ENCODE assay signal across 2 cellular contexts in the genomic region with DNA sequence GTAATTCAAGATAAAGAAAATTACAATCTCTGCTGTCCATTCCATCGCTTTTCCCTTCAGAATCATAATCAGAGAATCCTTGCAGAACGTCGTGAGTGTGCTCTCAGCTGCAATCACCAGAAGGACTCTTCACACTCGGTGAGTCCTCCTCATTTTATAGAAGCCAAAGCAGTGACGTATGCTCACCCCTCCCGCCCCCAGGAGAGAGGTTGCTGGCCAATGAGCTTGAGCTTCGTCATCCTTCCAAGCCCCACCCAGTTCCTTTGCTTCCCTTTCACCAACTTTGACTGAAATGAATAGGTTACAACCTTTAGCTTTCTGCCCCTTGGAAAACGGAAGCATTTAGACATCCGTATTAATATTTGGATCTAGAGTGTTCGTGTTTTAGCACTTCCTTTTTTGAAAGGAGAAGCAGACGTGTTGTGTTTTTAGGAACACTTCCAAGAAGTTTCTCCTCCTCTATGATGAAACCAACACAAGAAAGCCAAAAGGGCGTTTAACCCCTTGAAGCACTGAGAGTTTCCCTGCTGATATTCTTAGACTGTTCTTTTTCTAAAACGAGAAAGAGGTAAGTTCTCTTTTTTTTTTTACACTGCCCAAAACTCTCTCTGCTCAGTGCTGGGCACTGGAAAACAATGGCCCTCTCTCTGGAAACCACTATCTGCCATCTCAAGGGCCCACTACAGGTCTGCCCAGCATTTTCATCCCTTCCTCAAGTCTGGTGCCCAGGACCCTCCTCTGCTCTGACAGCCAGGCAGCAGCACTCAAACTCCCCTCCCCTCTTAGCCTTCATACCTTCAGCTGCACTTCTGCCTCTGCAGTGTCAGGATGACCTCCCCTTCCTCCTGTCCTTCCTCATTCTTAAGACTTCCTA.
TF ChIP-seq lines count a peak whose summit lies in the region.

No MANE protein-coding gene starts in this region.

TF ChIP-seq in K562, 482 proteins besides CTCF, POLR2A, EP300 and RAD21 (continued from another document and continues in another):
- TF ChIP-seq, protein P1, sequence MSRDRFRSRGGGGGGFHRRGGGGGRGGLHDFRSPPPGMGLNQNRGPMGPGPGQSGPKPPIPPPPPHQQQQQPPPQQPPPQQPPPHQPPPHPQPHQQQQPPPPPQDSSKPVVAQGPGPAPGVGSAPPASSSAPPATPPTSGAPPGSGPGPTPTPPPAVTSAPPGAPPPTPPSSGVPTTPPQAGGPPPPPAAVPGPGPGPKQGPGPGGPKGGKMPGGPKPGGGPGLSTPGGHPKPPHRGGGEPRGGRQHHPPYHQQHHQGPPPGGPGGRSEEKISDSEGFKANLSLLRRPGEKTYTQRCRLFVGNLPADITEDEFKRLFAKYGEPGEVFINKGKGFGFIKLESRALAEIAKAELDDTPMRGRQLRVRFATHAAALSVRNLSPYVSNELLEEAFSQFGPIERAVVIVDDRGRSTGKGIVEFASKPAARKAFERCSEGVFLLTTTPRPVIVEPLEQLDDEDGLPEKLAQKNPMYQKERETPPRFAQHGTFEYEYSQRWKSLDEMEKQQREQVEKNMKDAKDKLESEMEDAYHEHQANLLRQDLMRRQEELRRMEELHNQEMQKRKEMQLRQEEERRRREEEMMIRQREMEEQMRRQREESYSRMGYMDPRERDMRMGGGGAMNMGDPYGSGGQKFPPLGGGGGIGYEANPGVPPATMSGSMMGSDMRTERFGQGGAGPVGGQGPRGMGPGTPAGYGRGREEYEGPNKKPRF (IDR thresholded peaks at IDR 0.05; ENCODE audit: low read depth, low read length) = no peak
- TF ChIP-seq ZFP36 (IDR thresholded peaks at IDR 0.05; ENCODE audit: low read depth, low read length, partially characterized antibody) (no peak), SMC3 (conservative IDR thresholded peaks at IDR 0.05; ENCODE audit: insufficient read depth, low read depth, low read length) (no peak), RBM39 (optimal IDR thresholded peaks at IDR 0.05; ENCODE audit: low read depth, low read length) (no peak), TCFL5 (CRISPR knock-in tag; conservative IDR thresholded peaks at IDR 0.05) (no peak), TCF7 (IDR thresholded peaks at IDR 0.05; ENCODE audit: borderline replicate concordance) (no peak), PCBP1 (IDR thresholded peaks at IDR 0.05; ENCODE audit: low read depth, low read length, poor library complexity, severe bottlenecking) (no peak), CBFA2T3 (IDR thresholded peaks at IDR 0.05) (no peak), ZNF316 (IDR thresholded peaks at IDR 0.05) (no peak), NR2C2 (CRISPR knock-in tag; IDR thresholded peaks at IDR 0.05) (no peak), NR2C2 (tag; IDR thresholded peaks at IDR 0.05) (peak; percentile 93), GABPA (tag; conservative IDR thresholded peaks at IDR 0.05; ENCODE audit: low read depth) (peak; percentile 47), ZNF274 (IDR thresholded peaks at IDR 0.05; ENCODE audit: borderline replicate concordance, low read depth, low read length) (no peak), SPI1 (IDR thresholded peaks at IDR 0.05; ENCODE audit: borderline replicate concordance, low read depth, low read length) (peak; percentile 85; the same call in 1 of the 2 replicates), TEAD4 (IDR thresholded peaks at IDR 0.05; ENCODE audit: low read length) (no peak), TEAD4 (CRISPR knock-in tag; IDR thresholded peaks at IDR 0.05; ENCODE audit: borderline replicate concordance) (no peak), RNF2 (IDR thresholded peaks at IDR 0.05) (0 out of 2 replicates have a peak, but pooled peaks have one; percentile 37), DMBX1 (CRISPR knock-in tag; IDR thresholded peaks at IDR 0.05; ENCODE audit: borderline replicate concordance) (no peak), BACH1 (tag; IDR thresholded peaks at IDR 0.05) (no peak)
- TF ChIP-seq, protein P2, sequence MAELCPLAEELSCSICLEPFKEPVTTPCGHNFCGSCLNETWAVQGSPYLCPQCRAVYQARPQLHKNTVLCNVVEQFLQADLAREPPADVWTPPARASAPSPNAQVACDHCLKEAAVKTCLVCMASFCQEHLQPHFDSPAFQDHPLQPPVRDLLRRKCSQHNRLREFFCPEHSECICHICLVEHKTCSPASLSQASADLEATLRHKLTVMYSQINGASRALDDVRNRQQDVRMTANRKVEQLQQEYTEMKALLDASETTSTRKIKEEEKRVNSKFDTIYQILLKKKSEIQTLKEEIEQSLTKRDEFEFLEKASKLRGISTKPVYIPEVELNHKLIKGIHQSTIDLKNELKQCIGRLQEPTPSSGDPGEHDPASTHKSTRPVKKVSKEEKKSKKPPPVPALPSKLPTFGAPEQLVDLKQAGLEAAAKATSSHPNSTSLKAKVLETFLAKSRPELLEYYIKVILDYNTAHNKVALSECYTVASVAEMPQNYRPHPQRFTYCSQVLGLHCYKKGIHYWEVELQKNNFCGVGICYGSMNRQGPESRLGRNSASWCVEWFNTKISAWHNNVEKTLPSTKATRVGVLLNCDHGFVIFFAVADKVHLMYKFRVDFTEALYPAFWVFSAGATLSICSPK (IDR thresholded peaks at IDR 0.05; ENCODE audit: borderline replicate concordance) = no peak
- TF ChIP-seq, protein P3, sequence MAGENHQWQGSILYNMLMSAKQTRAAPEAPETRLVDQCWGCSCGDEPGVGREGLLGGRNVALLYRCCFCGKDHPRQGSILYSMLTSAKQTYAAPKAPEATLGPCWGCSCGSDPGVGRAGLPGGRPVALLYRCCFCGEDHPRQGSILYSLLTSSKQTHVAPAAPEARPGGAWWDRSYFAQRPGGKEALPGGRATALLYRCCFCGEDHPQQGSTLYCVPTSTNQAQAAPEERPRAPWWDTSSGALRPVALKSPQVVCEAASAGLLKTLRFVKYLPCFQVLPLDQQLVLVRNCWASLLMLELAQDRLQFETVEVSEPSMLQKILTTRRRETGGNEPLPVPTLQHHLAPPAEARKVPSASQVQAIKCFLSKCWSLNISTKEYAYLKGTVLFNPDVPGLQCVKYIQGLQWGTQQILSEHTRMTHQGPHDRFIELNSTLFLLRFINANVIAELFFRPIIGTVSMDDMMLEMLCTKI (IDR thresholded peaks at IDR 0.05; ENCODE audit: partially characterized antibody) = no peak
- TF ChIP-seq, protein P4, sequence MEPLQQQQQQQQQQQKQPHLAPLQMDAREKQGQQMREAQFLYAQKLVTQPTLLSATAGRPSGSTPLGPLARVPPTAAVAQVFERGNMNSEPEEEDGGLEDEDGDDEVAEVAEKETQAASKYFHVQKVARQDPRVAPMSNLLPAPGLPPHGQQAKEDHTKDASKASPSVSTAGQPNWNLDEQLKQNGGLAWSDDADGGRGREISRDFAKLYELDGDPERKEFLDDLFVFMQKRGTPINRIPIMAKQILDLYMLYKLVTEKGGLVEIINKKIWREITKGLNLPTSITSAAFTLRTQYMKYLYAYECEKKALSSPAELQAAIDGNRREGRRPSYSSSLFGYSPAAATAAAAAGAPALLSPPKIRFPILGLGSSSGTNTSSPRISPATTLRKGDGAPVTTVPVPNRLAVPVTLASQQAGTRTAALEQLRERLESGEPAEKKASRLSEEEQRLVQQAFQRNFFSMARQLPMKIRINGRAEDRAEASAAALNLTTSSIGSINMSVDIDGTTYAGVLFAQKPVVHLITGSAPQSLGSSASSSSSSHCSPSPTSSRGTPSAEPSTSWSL (CRISPR knock-in tag; IDR thresholded peaks at IDR 0.05; ENCODE audit: borderline replicate concordance) = no peak
- TF ChIP-seq, protein P5, sequence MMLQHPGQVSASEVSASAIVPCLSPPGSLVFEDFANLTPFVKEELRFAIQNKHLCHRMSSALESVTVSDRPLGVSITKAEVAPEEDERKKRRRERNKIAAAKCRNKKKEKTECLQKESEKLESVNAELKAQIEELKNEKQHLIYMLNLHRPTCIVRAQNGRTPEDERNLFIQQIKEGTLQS (IDR thresholded peaks at IDR 0.05) = peak; percentile 27; the same call in 1 of the 2 replicates
- TF ChIP-seq, protein P5 (CRISPR knock-in tag; conservative IDR thresholded peaks at IDR 0.05) = no peak

TF ChIP-seq in liver, 16 proteins besides CTCF, POLR2A, EP300 and RAD21 (continued from another document):
- TF ChIP-seq, protein P6, sequence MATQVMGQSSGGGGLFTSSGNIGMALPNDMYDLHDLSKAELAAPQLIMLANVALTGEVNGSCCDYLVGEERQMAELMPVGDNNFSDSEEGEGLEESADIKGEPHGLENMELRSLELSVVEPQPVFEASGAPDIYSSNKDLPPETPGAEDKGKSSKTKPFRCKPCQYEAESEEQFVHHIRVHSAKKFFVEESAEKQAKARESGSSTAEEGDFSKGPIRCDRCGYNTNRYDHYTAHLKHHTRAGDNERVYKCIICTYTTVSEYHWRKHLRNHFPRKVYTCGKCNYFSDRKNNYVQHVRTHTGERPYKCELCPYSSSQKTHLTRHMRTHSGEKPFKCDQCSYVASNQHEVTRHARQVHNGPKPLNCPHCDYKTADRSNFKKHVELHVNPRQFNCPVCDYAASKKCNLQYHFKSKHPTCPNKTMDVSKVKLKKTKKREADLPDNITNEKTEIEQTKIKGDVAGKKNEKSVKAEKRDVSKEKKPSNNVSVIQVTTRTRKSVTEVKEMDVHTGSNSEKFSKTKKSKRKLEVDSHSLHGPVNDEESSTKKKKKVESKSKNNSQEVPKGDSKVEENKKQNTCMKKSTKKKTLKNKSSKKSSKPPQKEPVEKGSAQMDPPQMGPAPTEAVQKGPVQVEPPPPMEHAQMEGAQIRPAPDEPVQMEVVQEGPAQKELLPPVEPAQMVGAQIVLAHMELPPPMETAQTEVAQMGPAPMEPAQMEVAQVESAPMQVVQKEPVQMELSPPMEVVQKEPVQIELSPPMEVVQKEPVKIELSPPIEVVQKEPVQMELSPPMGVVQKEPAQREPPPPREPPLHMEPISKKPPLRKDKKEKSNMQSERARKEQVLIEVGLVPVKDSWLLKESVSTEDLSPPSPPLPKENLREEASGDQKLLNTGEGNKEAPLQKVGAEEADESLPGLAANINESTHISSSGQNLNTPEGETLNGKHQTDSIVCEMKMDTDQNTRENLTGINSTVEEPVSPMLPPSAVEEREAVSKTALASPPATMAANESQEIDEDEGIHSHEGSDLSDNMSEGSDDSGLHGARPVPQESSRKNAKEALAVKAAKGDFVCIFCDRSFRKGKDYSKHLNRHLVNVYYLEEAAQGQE (IDR thresholded peaks at IDR 0.05) = no peak
- peak in 1 of 2 donors; percentile 64 for TF ChIP-seq RXRA (IDR thresholded peaks at IDR 0.05)
- TF ChIP-seq TAF1 (conservative IDR thresholded peaks at IDR 0.05) = peak; percentile 51
- peak; percentile 10 to 12 for TF ChIP-seq JUND (IDR thresholded peaks at IDR 0.05)
- TF ChIP-seq, protein P7, sequence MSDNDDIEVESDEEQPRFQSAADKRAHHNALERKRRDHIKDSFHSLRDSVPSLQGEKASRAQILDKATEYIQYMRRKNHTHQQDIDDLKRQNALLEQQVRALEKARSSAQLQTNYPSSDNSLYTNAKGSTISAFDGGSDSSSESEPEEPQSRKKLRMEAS (IDR thresholded peaks at IDR 0.05) = peak; percentile 75
